Comparison of ENCODE assay signal across 15 cellular contexts in genomic region chr17:34243732-34244299, GRCh38. TPM values are rescaled to one million over a fixed set of nuclear protein-coding genes. Genes with fewer than 3 reads are reported as not detected.
DNase-seq lines count a peak whose midpoint lies in the region; FAIRE-seq and TF ChIP-seq lines count a peak whose summit lies in the region.
"Had no signal": no experiment of that assay in that cellular context is flagged by ENCODE, and none has a peak within 500 bp of the region (broad histone marks: within the 10 kb centered on the region; RNA-seq: fewer than 3 reads in every experiment).

No MANE protein-coding gene starts in this region.

- H3K4me1 ChIP-seq in BLaER1 (peaks cover 45% of the 10 kb centered on the region), H1 (replicated peaks in 1 of 4; ENCODE audit: control insufficient read depth in 3 of 4, insufficient read depth in 4 of 4, low read length in 3 of 4) (peaks cover 0 to 5% (median 3%) of the 10 kb centered on the region in 4 experiments; a peak in 4 of 7 replicates), skeletal muscle tissue (ENCODE audit: control insufficient read depth in 3 of 3, insufficient read depth in 3 of 3, low read length in 3 of 3) (peaks cover 40 to 42% (median 40%) of the 10 kb centered on the region in 3 donors)

- no peak for FAIRE-seq in H1 (lab: Jason Lieb, UNC)
- FAIRE-seq: HTR-8/SVneo had no signal

- H3K79me1 ChIP-seq in H1 (ENCODE audit: low read depth, low read length) = no peaks in the 10 kb centered on the region

- no peak overlapping the region for H2BK120ac ChIP-seq in H1 (replicated peaks; ENCODE audit: low read depth, low read length)

- no peak overlapping the region for H2AFZ ChIP-seq in H1 (ENCODE audit: low read length)

- H3K4ac ChIP-seq in H1 (replicated peaks; ENCODE audit: insufficient read length, low read depth, low read length) = no peak overlapping the region

- H3K27ac ChIP-seq in BLaER1 = 0 out of 2 replicates have a peak overlapping the region, but pooled peaks have one; percentile 5
- H3K27ac ChIP-seq in H1 (ENCODE audit: low read depth, low read length) = no peak overlapping the region
- H3K27ac ChIP-seq in skeletal muscle tissue (ENCODE audit: low read depth, low read length) = peak overlapping the region; percentile 66
- H3K27ac ChIP-seq: SK-N-MC had no signal

- H2AK5ac ChIP-seq in H1 (ENCODE audit: low read depth, low read length) = no peak overlapping the region

- H2BK12ac ChIP-seq in H1 (ENCODE audit: low read depth, low read length) = no peak overlapping the region

- H3K9ac ChIP-seq in BLaER1 = no peak overlapping the region
- H3K9ac ChIP-seq in H1 (replicated peaks in 1 of 4; ENCODE audit: extremely low read depth in 1 of 4, low read depth in 3 of 4, low read length in 3 of 4) = no peak overlapping the region
- H3K9ac ChIP-seq in skeletal muscle tissue (ENCODE audit: low read depth in 1 of 3, low read length in 3 of 3) = no peak overlapping the region

- no peaks in the 10 kb centered on the region for H4K20me1 ChIP-seq in BLaER1
- H4K20me1 ChIP-seq in H1 (replicated peaks in 1 of 2; ENCODE audit: control insufficient read depth in 1 of 2, insufficient read depth in 2 of 2, low read length in 2 of 2) = no peaks in the 10 kb centered on the region

- DNase-seq in MV-4-11 (lab: John Stamatoyannopoulos, UW) = peak; percentile 79
- DNase-seq in H1 (ENCODE audit: low read depth in 1 of 2, low spot score in 2 of 2) = no peak
- no peak for DNase-seq in NCI-H774 (lab: John Stamatoyannopoulos, UW)
- DNase-seq in stimulated activated CD8-positive, alpha-beta memory T cell treated with anti-CD3 and anti-CD28 coated beads, Interleukin-4, amount 100 ng/mL, for 48 hours = no peak
- DNase-seq in activated CD4-positive, alpha-beta T cell treated with anti-CD3 and anti-CD28 coated beads, Interleukin-2, amount 50 U/mL, for 4 hours = no peak
- DNase-seq: CD8-positive, alpha-beta memory T cell; DND-41; GDM1; NCI-H1048; NCI-H1694; NCI-H446 had no signal

- no peak for TF ChIP-seq RAD21 in H1 (IDR thresholded peaks at IDR 0.05 in 1 of 2, conservative IDR thresholded peaks at IDR 0.05 in 1 of 2; ENCODE audit: low read depth in 2 of 2, low read length in 2 of 2)

- peak overlapping the region; percentile 72 for H3K4me2 ChIP-seq in BLaER1
- no peak overlapping the region for H3K4me2 ChIP-seq in H1 (ENCODE audit: insufficient read depth in 1 of 2, low read depth in 2 of 2, low read length in 2 of 2)

- H4K8ac ChIP-seq in H1 (ENCODE audit: extremely low read depth, insufficient read depth, low read length) = no peak overlapping the region

- no peaks in the 10 kb centered on the region for H3K23me2 ChIP-seq in H1 (ENCODE audit: low read depth, low read length)

- no peak overlapping the region for H2BK20ac ChIP-seq in H1 (ENCODE audit: low read length)

- TF ChIP-seq CTCF in H1 (IDR thresholded peaks at IDR 0.05; ENCODE audit: control extremely low read depth in 1 of 3, insufficient read depth in 1 of 3, low read depth in 1 of 3, low read length in 3 of 3) = no peak

- no peak overlapping the region for H2BK15ac ChIP-seq in H1 (ENCODE audit: low read length)

- H2BK5ac ChIP-seq in H1 (ENCODE audit: low read depth, low read length) = 0 out of 2 replicates have a peak overlapping the region, but pooled peaks have one; percentile 37

- H3K9me3 ChIP-seq in BLaER1 = no peaks in the 10 kb centered on the region
- H3K9me3 ChIP-seq in H1 (ENCODE audit: insufficient read depth in 2 of 2, low read depth in 1 of 2, low read length in 1 of 2) = no peaks in the 10 kb centered on the region
- H3K9me3 ChIP-seq in skeletal muscle tissue (ENCODE audit: control insufficient read depth in 3 of 3, low read length in 3 of 3) = no peaks in the 10 kb centered on the region

- no peak overlapping the region for H4K5ac ChIP-seq in H1 (ENCODE audit: insufficient read length, low read depth, low read length)

- H3K14ac ChIP-seq in H1 (ENCODE audit: insufficient read length) = no peak overlapping the region

- no peaks in the 10 kb centered on the region for H3K36me3 ChIP-seq in BLaER1
- no peaks in the 10 kb centered on the region for H3K36me3 ChIP-seq in H1 (ENCODE audit: control insufficient read depth in 2 of 4, insufficient read depth in 4 of 4, low read length in 3 of 4)
- no peaks in the 10 kb centered on the region for H3K36me3 ChIP-seq in skeletal muscle tissue (ENCODE audit: control insufficient read depth in 3 of 3, insufficient read depth in 3 of 3, low read length in 3 of 3)

- H3K18ac ChIP-seq in H1 (ENCODE audit: extremely low read depth, low read length) = no peak overlapping the region

- TF ChIP-seq POLR2A in H1 (IDR thresholded peaks at IDR 0.05; ENCODE audit: control extremely low read depth in 1 of 2, low read depth in 2 of 2, low read length in 2 of 2) = no peak

- H4K91ac ChIP-seq in H1 (replicated peaks; ENCODE audit: insufficient read length, low read length) = no peak overlapping the region

- CTCF ChIA-PET in H1 (lab: Charles Lee; ENCODE audit: partially characterized antibody) = no interaction called here

- 88% methylated on average over 6 of the region's 6 CpGs; no CpG with 5 or more reads in 1 of the 2 experiments for WGBS in H1 (ENCODE audit: extremely low coverage in 1 of 2, insufficient coverage in 1 of 2, insufficient read length in 1 of 2, insufficient replicate concordance in 2 of 2, low coverage in 1 of 2, low lambda C conversion rate in 2 of 2, missing lambda C conversion rate in 1 of 2), 2 experiments

- H3K23ac ChIP-seq in H1 (ENCODE audit: insufficient read length) = no peak overlapping the region

- H3K4me3 ChIP-seq in BLaER1 (no peak overlapping the region), H1 (ENCODE audit: extremely low read depth in 1 of 4, insufficient read depth in 2 of 4, low read depth in 3 of 4, low read length in 4 of 4) (no peak overlapping the region), skeletal muscle tissue (ENCODE audit: low read length in 3 of 3) (no peak overlapping the region)
- H3K4me3 ChIP-seq: SK-N-MC had no signal

- POLR2A ChIA-PET in H1 (lab: Charles Lee; ENCODE audit: partially characterized antibody) = no interaction called here

- no peaks in the 10 kb centered on the region for H3K27me3 ChIP-seq in BLaER1
- H3K27me3 ChIP-seq in H1 (replicated peaks in 1 of 4; ENCODE audit: control insufficient read depth in 3 of 4, extremely low read depth in 1 of 4, insufficient read depth in 3 of 4, low read length in 3 of 4) = peaks cover 0 to 3% (median 0%) of the 10 kb centered on the region in 4 experiments; a peak in 1 of 7 replicates
- H3K27me3 ChIP-seq in skeletal muscle tissue (ENCODE audit: control insufficient read depth in 3 of 3, insufficient read depth in 3 of 3, low read length in 3 of 3) = no peaks in the 10 kb centered on the region

- TF ChIP-seq EP300 in H1 (IDR thresholded peaks at IDR 0.05; ENCODE audit: borderline replicate concordance in 1 of 2, low read depth in 2 of 2, low read length in 2 of 2) = no peak

- no peaks in the 10 kb centered on the region for H3K79me2 ChIP-seq in H1 (ENCODE audit: control insufficient read depth in 1 of 2, insufficient read depth in 2 of 2, low read length in 2 of 2)

- H3K56ac ChIP-seq in H1 (replicated peaks; ENCODE audit: insufficient read length, low read depth, low read length) = no peak overlapping the region

TF ChIP-seq in H1, 55 proteins besides CTCF, POLR2A, EP300 and RAD21:
- no peak for TF ChIP-seq SIRT6 (IDR thresholded peaks at IDR 0.05; ENCODE audit: low read length)
- TF ChIP-seq JUND (IDR thresholded peaks at IDR 0.05; ENCODE audit: low read length) = no peak
- TF ChIP-seq SP4 (IDR thresholded peaks at IDR 0.05; ENCODE audit: low read length) = no peak
- TF ChIP-seq ATF3 (IDR thresholded peaks at IDR 0.05; ENCODE audit: insufficient read depth, low read depth, low read length) = no peak
- no peak for TF ChIP-seq CHD1 (IDR thresholded peaks at IDR 0.05; ENCODE audit: low read depth, low read length)
- TF ChIP-seq HDAC6 (IDR thresholded peaks at IDR 0.05; ENCODE audit: low read depth, low read length) = no peak
- TF ChIP-seq ZNF274 (IDR thresholded peaks at IDR 0.05; ENCODE audit: borderline replicate concordance, extremely low read depth, low read length) = no peak

RNA-seq across cellular contexts. Expression of gene CCL2, which starts 11.3 kb away (rescaled TPM):
- total RNA-seq in H1 (2021; fragmentation: NEBNext Ultra II Directional; extraction: Animal tissue kit (Norgen Biotek cat#: 25700)) = 3.1 and 3.7 TPM in 2 replicates
- polyA plus RNA-seq in H1 (2011; rRNA removed) = 2.6 and 3.0 TPM in 2 replicates
- polyA plus RNA-seq in H1 (2011; cell fraction: cytosol; rRNA removed) = 3.3 TPM
- 2.8 TPM for polyA plus RNA-seq in H1 (2011; cell fraction: nucleus; rRNA removed)
- polyA plus RNA-seq in H1 (2012, experiment 1 of 2) = 1.5 to 2.5 TPM (median 1.9 TPM) in 4 replicates
- 2.0 TPM for polyA plus RNA-seq in H1 (2012, experiment 2 of 2)
- 8.7 TPM for polyA plus RNA-seq in H1 (2013, experiment 1 of 2)
- polyA plus RNA-seq in H1 (2013, experiment 2 of 2) = 11.5 TPM
- 2.1 and 4.0 TPM in 2 replicates for polyA minus RNA-seq in H1 (2011; rRNA and poly(A)+ RNA removed)
- polyA minus RNA-seq in H1 (2011; cell fraction: cytosol; rRNA and poly(A)+ RNA removed) = 2.6 TPM
- polyA minus RNA-seq in H1 (2011; cell fraction: nucleus; rRNA and poly(A)+ RNA removed) = 6.3 TPM
- total RNA-seq in skeletal muscle tissue = 20.4 TPM
- polyA plus RNA-seq: CD8-positive, alpha-beta memory T cell had no signal

RNA-seq across cellular contexts. Expression of gene CCL7, which starts 26.2 kb away (rescaled TPM):
- not detected in 2 replicates for total RNA-seq in H1 (2021; fragmentation: NEBNext Ultra II Directional; extraction: Animal tissue kit (Norgen Biotek cat#: 25700))
- not detected in 2 replicates for polyA plus RNA-seq in H1 (2011; rRNA removed)
- not detected for polyA plus RNA-seq in H1 (2011; cell fraction: cytosol; rRNA removed)
- not detected for polyA plus RNA-seq in H1 (2011; cell fraction: nucleus; rRNA removed)
- polyA plus RNA-seq in H1 (2012, experiment 1 of 2) = not detected in 4 replicates
- not detected for polyA plus RNA-seq in H1 (2012, experiment 2 of 2)
- polyA plus RNA-seq in H1 (2013, experiment 1 of 2) = not detected
- polyA plus RNA-seq in H1 (2013, experiment 2 of 2) = not detected
- not detected in 2 replicates for polyA minus RNA-seq in H1 (2011; rRNA and poly(A)+ RNA removed)
- polyA minus RNA-seq in H1 (2011; cell fraction: cytosol; rRNA and poly(A)+ RNA removed) = not detected
- polyA minus RNA-seq in H1 (2011; cell fraction: nucleus; rRNA and poly(A)+ RNA removed) = not detected
- not detected for total RNA-seq in skeletal muscle tissue
- total RNA-seq: CD8-positive, alpha-beta memory T cell had no signal
- polyA plus RNA-seq: CD8-positive, alpha-beta memory T cell had no signal

RNA-seq across cellular contexts. Expression of gene CCL11, which starts 41.7 kb away (rescaled TPM):
- total RNA-seq in H1 (2021; fragmentation: NEBNext Ultra II Directional; extraction: Animal tissue kit (Norgen Biotek cat#: 25700)) = not detected in 2 replicates
- not detected in 2 replicates for polyA plus RNA-seq in H1 (2011; rRNA removed)
- polyA plus RNA-seq in H1 (2011; cell fraction: cytosol; rRNA removed) = not detected
- not detected for polyA plus RNA-seq in H1 (2011; cell fraction: nucleus; rRNA removed)
- not detected in 4 replicates for polyA plus RNA-seq in H1 (2012, experiment 1 of 2)
- not detected for polyA plus RNA-seq in H1 (2012, experiment 2 of 2)
- not detected for polyA plus RNA-seq in H1 (2013, experiment 1 of 2)
- not detected for polyA plus RNA-seq in H1 (2013, experiment 2 of 2)
- not detected in 2 replicates for polyA minus RNA-seq in H1 (2011; rRNA and poly(A)+ RNA removed)
- polyA minus RNA-seq in H1 (2011; cell fraction: cytosol; rRNA and poly(A)+ RNA removed) = not detected
- polyA minus RNA-seq in H1 (2011; cell fraction: nucleus; rRNA and poly(A)+ RNA removed) = not detected
- total RNA-seq in skeletal muscle tissue = not detected
- total RNA-seq: CD8-positive, alpha-beta memory T cell had no signal
- polyA plus RNA-seq: CD8-positive, alpha-beta memory T cell had no signal
